In genomic region chr2:16057661-16058060, GRCh38 we compare ENCODE assay signal across 27 cellular contexts.
"Had no signal": no experiment of that assay in that cellular context is flagged by ENCODE, and none has a peak within 500 bp of the region (broad histone marks: within the 10 kb centered on the region; RNA-seq: fewer than 3 reads in every experiment).

No MANE protein-coding gene starts in this region.

- DNase-seq: islet precursor cell; left ventricle myocardium inferior; mesendoderm; naive B cell; natural killer cell; nephron progenitor cell; pancreas; posterior cingulate gyrus; retina; right cardiac atrium; stimulated activated CD4-positive, alpha-beta T cell treated with anti-CD3 and anti-CD28 coated beads, Interleukin-12 subunit alpha, Interleukin-12 subunit beta, amount 100 ng/mL, for 4 hours; stimulated activated CD4-positive, alpha-beta T cell treated with anti-CD3 and anti-CD28 coated beads, Interleukin-15, amount 100 ng/mL, for 24 hours; stimulated activated CD4-positive, alpha-beta T cell treated with anti-CD3 and anti-CD28 coated beads, Interleukin-2, amount 100 ng/mL, for 24 hours; stimulated activated CD4-positive, alpha-beta T cell treated with anti-CD3 and anti-CD28 coated beads, Interleukin-4, amount 100 ng/mL, for 1 hour; stimulated activated naive B cell treated with anti-CD40 and anti-IgM and Interleukin-4, amounts not matched to agents 10 μg/mL and 1 μg/mL and 100 μg/mL, for 72 hours; stimulated activated naive CD8-positive, alpha-beta T cell treated with anti-CD3 and anti-CD28 coated beads, Interleukin-15, Interleukin-2, amounts not matched to agents 100 U/mL and 50 U/mL, for 24 hours; stomach; testis; thyroid gland; transverse colon had no signal

- H2AFZ ChIP-seq: neural progenitor cell had no signal

- H3K4me1 ChIP-seq: neural progenitor cell, pancreas, prostate gland, stomach, upper lobe of left lung, vagina had no signal

- FAIRE-seq: pancreas had no signal

- H3K36me3 ChIP-seq: left ventricle myocardium inferior, neural progenitor cell, pancreas, prostate gland, stomach, thyroid gland, transverse colon, upper lobe of left lung, vagina had no signal

- H3K9ac ChIP-seq: neural progenitor cell had no signal

- H3K4me2 ChIP-seq: neural progenitor cell had no signal

- H3K4me3 ChIP-seq: left ventricle myocardium inferior, lung, neural progenitor cell, pancreas, prostate gland, skin epidermis, stomach, testis, thyroid gland, transverse colon, upper lobe of left lung, vagina had no signal

- ATAC-seq: natural killer cell; pancreas; right cardiac atrium; sciatic nerve; stimulated activated naive B cell treated with anti-CD40 and anti-IgM and Interleukin-4, amounts not matched to agents 10 μg/mL and 1 μg/mL and 100 μg/mL, for 72 hours; stimulated activated naive CD8-positive, alpha-beta T cell treated with anti-CD3 and anti-CD28 coated beads, Interleukin-15, Interleukin-2, amounts not matched to agents 100 U/mL and 50 U/mL, for 24 hours had no signal

- H3K27me3 ChIP-seq: neural progenitor cell, pancreas, stomach, testis, thyroid gland, transverse colon, upper lobe of left lung, vagina had no signal

- H3K9me3 ChIP-seq: left ventricle myocardium inferior, pancreas, prostate gland, testis, thyroid gland, transverse colon, vagina had no signal

- H3K27ac ChIP-seq: left ventricle myocardium inferior, neural progenitor cell, pancreas, prostate gland, skin epidermis, stomach, testis, thyroid gland, transverse colon, upper lobe of left lung, vagina had no signal
